In the genomic region with DNA sequence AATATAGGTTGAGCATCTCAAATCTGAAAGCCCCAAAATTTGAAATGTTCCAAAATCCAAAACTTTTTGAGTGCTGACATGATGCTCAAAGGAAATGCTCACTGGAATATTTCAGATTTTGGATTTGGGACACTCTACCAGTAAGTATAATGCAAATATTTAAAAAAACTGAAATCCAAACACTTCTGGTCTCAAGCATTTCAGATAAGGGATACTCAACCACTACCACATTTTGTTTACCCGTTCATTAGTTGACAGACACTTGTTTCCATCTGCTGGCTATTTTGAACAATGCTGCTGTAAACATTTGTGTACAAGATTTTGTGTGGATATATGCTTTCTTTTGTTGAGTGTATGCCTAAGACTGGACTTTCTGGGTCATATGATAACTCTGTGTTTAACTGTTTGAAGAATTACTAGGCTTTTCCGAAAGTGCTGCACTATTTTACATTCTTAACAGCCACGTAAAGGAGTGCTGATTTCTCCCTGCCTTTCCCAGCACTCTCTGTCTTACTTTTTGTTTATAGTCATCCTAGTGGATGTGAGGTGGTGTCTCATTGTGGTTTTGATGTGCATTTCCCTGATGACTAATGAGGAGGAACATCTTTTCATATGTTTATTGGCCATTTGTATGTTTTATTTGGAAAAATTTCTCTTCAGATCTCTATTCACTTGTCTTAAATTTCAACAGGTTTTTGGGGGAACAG, we compare ENCODE assay signal across 1 cellular context.
TF ChIP-seq lines count a peak whose summit lies in the region.

No MANE protein-coding gene starts in this region.

TF ChIP-seq in liver, 16 proteins besides CTCF, POLR2A, EP300 and RAD21 (continued from another document):
- no peak for TF ChIP-seq NR2F2 (IDR thresholded peaks at IDR 0.05)
- TF ChIP-seq, protein P1, sequence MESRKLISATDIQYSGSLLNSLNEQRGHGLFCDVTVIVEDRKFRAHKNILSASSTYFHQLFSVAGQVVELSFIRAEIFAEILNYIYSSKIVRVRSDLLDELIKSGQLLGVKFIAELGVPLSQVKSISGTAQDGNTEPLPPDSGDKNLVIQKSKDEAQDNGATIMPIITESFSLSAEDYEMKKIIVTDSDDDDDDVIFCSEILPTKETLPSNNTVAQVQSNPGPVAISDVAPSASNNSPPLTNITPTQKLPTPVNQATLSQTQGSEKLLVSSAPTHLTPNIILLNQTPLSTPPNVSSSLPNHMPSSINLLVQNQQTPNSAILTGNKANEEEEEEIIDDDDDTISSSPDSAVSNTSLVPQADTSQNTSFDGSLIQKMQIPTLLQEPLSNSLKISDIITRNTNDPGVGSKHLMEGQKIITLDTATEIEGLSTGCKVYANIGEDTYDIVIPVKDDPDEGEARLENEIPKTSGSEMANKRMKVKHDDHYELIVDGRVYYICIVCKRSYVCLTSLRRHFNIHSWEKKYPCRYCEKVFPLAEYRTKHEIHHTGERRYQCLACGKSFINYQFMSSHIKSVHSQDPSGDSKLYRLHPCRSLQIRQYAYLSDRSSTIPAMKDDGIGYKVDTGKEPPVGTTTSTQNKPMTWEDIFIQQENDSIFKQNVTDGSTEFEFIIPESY (IDR thresholded peaks at IDR 0.05): no peak
- TF ChIP-seq FOXA1 (IDR thresholded peaks at IDR 0.05): no peak
